Comparison of ENCODE assay signal across 1 cellular context in genomic region chr10:49204119-49204518, GRCh38.
TF ChIP-seq lines count a peak whose summit lies in the region.

No MANE protein-coding gene starts in this region.

TF ChIP-seq in K562, 482 proteins besides CTCF, POLR2A, EP300 and RAD21 (continued from another document):
- TF ChIP-seq AFF1 (IDR thresholded peaks at IDR 0.05; ENCODE audit: low read depth in 1 of 2, partially characterized antibody in 2 of 2) (peak in 1 of 2 experiments; percentile 76), ZNF143 (CRISPR knock-in tag; IDR thresholded peaks at IDR 0.05) (no peak), ZBTB49 (CRISPR knock-in tag; IDR thresholded peaks at IDR 0.05; ENCODE audit: borderline replicate concordance) (no peak), TRIM28 (IDR thresholded peaks at IDR 0.05) (peak; percentile 58; the same call in 1 of the 2 replicates), FOXK2 (conservative IDR thresholded peaks at IDR 0.05 in 1 of 2, IDR thresholded peaks at IDR 0.05 in 1 of 2; ENCODE audit: low read depth in 2 of 2) (no peak)
